Comparison of ENCODE assay signal across 24 cellular contexts in the genomic region with DNA sequence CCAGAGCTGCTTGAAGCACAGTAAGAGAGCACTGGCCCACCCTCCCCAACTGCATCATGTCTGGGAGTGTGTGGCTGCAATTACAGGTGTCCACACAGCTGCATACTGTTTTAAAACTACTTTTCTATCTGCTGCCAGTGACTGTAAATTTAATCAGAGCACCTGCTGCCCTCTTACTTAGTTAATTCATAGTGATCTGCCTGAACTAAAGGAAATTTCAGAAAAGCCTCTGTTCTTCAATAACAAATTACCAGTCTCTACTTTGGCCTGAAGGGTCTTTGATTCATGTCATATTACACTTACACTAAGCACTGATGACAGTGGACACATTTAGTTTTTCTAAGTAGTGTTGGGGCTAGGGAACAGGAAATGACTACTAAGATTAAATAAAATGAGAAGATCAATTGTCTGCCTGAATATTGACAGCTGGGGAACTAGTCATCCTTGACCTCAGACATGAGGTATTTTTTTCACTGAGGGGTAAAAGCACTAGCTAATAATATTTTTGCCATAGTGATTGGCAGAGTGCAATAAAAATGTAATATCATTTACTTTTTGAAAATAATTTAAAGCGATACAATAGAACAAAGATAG.
DNase-seq lines count a peak whose midpoint lies in the region; ATAC-seq and TF ChIP-seq lines count a peak whose summit lies in the region.
"Had no signal": no experiment of that assay in that cellular context is flagged by ENCODE, and none has a peak within 500 bp of the region (broad histone marks: within the 10 kb centered on the region; RNA-seq: fewer than 3 reads in every experiment).

No MANE protein-coding gene starts in this region.

- H3K4me1 ChIP-seq in mesenchymal stem cell (ENCODE audit: control insufficient read depth, insufficient read depth, low read depth, low read length): no peaks in the 10 kb centered on the region
- H3K4me1 ChIP-seq in heart right ventricle: no peaks in the 10 kb centered on the region
- H3K4me1 ChIP-seq: tibial artery had no signal

- H4K91ac ChIP-seq in mesenchymal stem cell (ENCODE audit: low read length): no peak overlapping the region

- H3K27me3 ChIP-seq in mesenchymal stem cell (ENCODE audit: control insufficient read depth in 1 of 2, insufficient read depth in 1 of 2, low read length in 2 of 2): no peaks in the 10 kb centered on the region
- no peaks in the 10 kb centered on the region for H3K27me3 ChIP-seq in heart right ventricle
- H3K27me3 ChIP-seq: neutrophil, tibial artery had no signal

- H2AK5ac ChIP-seq in mesenchymal stem cell (ENCODE audit: low read length, severe bottlenecking): no peak overlapping the region

- H2AFZ ChIP-seq in mesenchymal stem cell (ENCODE audit: low read depth, low read length): peak overlapping the region; percentile 42

- ATAC-seq in GM19035 (IDR thresholded peaks at IDR 0.05; ENCODE audit: unreplicated experiment) (no peak), heart right ventricle (no peak)
- ATAC-seq: mucosa of descending colon had no signal

- H3K4ac ChIP-seq in mesenchymal stem cell (ENCODE audit: low read depth in 1 of 2, low read length in 2 of 2): no peak overlapping the region

- no peaks in the 10 kb centered on the region for H3K79me1 ChIP-seq in mesenchymal stem cell (replicated peaks; ENCODE audit: low read length, poor library complexity, severe bottlenecking)

- no peak overlapping the region for H2BK15ac ChIP-seq in mesenchymal stem cell (ENCODE audit: low read depth, poor library complexity, severe bottlenecking)

- no peak overlapping the region for H3K14ac ChIP-seq in mesenchymal stem cell (ENCODE audit: low read length in 2 of 2)

- peak overlapping the region; percentile 7 for H4K8ac ChIP-seq in mesenchymal stem cell (ENCODE audit: low read length)

- no CpG with 5 or more reads among the region's 1 CpG for WGBS in mesenchymal stem cell
- 95 to 98% methylated on average over 1 of the region's 1 CpG for WGBS in heart right ventricle, 2 donors

- intact Hi-C loops in heart right ventricle (cut with DNase I): no loop called here

- H3K18ac ChIP-seq in mesenchymal stem cell (ENCODE audit: low read depth in 1 of 2, low read length in 2 of 2): no peak overlapping the region

- no peak overlapping the region for H3K27ac ChIP-seq in mesenchymal stem cell (ENCODE audit: low read length, poor library complexity, severe bottlenecking)
- no peak overlapping the region for H3K27ac ChIP-seq in heart right ventricle
- H3K27ac ChIP-seq: epithelial cell of prostate, neutrophil, tibial artery had no signal

- no peak overlapping the region for H2BK5ac ChIP-seq in mesenchymal stem cell (ENCODE audit: low read depth, low read length, poor library complexity, severe bottlenecking)

- no peak overlapping the region for H3K23ac ChIP-seq in mesenchymal stem cell (ENCODE audit: low read length in 2 of 2)

- no peak overlapping the region for H2BK120ac ChIP-seq in mesenchymal stem cell (ENCODE audit: low read depth, low read length)

- H2BK12ac ChIP-seq in mesenchymal stem cell (ENCODE audit: low read length in 2 of 2): no peak overlapping the region

- H3K36me3 ChIP-seq in mesenchymal stem cell (ENCODE audit: control insufficient read depth in 1 of 2, insufficient read depth in 2 of 2, low read depth in 1 of 2, low read length in 2 of 2) (no peaks in the 10 kb centered on the region), heart right ventricle (no peaks in the 10 kb centered on the region)
- H3K36me3 ChIP-seq: neutrophil, tibial artery had no signal

- TF ChIP-seq CTCF in heart right ventricle (IDR thresholded peaks at IDR 0.05): no peak

- no peak overlapping the region for H3K4me2 ChIP-seq in mesenchymal stem cell (ENCODE audit: low read length, poor library complexity, severe bottlenecking)
- H3K4me2 ChIP-seq: smooth muscle cell had no signal

- H3K4me3 ChIP-seq in mesenchymal stem cell (ENCODE audit: insufficient read depth in 1 of 2, low read depth in 1 of 2, low read length in 2 of 2) (no peak overlapping the region), heart right ventricle (no peak overlapping the region)
- H3K4me3 ChIP-seq: mucosa of descending colon, smooth muscle cell, tibial artery had no signal

- no peak overlapping the region for H3K9ac ChIP-seq in mesenchymal stem cell (ENCODE audit: low read length)

- H3K9me3 ChIP-seq in mesenchymal stem cell (ENCODE audit: control insufficient read depth, low read length) (peaks cover 3% of the 10 kb centered on the region), heart right ventricle (no peaks in the 10 kb centered on the region)
- H3K9me3 ChIP-seq: mucosa of descending colon, neutrophil, tibial artery had no signal

- DNase-seq in DMS53 treated with DMSO at 0.1 percent for 48 hours (lab: John Stamatoyannopoulos, UW; ENCODE audit: unreplicated experiment) (peak; percentile 49), NCI-H1105 treated with DMSO at 0.1 percent for 48 hours (lab: John Stamatoyannopoulos, UW) (peak; percentile 42), NCI-H748 (lab: John Stamatoyannopoulos, UW; ENCODE audit: unreplicated experiment) (peak; percentile 87), mesenchymal stem cell (no peak), heart right ventricle (no peak)
- DNase-seq in stimulated activated naive CD4-positive, alpha-beta T cell (lab: John Stamatoyannopoulos, UW): no peak
- DNase-seq: activated CD4-positive, alpha-beta memory T cell treated with anti-CD3 and anti-CD28 coated beads for 36 hours; activated CD4-positive, CD25-positive, alpha-beta regulatory T cell; activated gamma-delta T cell; amygdala; CD4-positive, alpha-beta T cell; DND-41; H7; Karpas-422; mucosa of descending colon; NCI-H1694 treated with DMSO at 0.1 percent for 48 hours; NCI-H526; stimulated activated CD4-positive, alpha-beta T cell treated with anti-CD3 and anti-CD28 coated beads, Interleukin-4, amount 100 ng/mL, for 1 hour; T1000; tibial artery had no signal

Comparison
In these comparisons a context has a peak if more than half of its experiments do, and no peak if none do; other contexts are left out.
1. DNase-seq: peak in DMS53 treated with DMSO at 0.1 percent for 48 hours (single experiment), NCI-H1105 treated with DMSO at 0.1 percent for 48 hours (single experiment) and NCI-H748 (single experiment); none in mesenchymal stem cell (single experiment), heart right ventricle (0 of 2) and stimulated activated naive CD4-positive, alpha-beta T cell (0 of 6).